In genomic region chr2:43455735-43456642, GRCh38 we compare ENCODE assay signal across 10 cellular contexts.
DNase-seq lines count a peak whose midpoint lies in the region; ATAC-seq and TF ChIP-seq lines count a peak whose summit lies in the region.
"Had no signal": no experiment of that assay in that cellular context is flagged by ENCODE, and none has a peak within 500 bp of the region (broad histone marks: within the 10 kb centered on the region; RNA-seq: fewer than 3 reads in every experiment).

No MANE protein-coding gene starts in this region.

- WGBS in IMR-90 (ENCODE audit: extremely low coverage in 2 of 2, insufficient read length in 1 of 2), 2 experiments: 6% methylated on average over 2 of the region's 6 CpGs; no CpG with 5 or more reads in 1 of the 2 experiments

- TF ChIP-seq CTCF in IMR-90 (conservative IDR thresholded peaks at IDR 0.05; ENCODE audit: low read depth, low read length) (no peak), cardiac fibroblast (IDR thresholded peaks at IDR 0.05; ENCODE audit: low read depth, low read length) (no peak)

- H3K4me3 ChIP-seq in IMR-90 (ENCODE audit: insufficient read depth, low read depth, low read length) (no peak overlapping the region), cardiac fibroblast (replicated peaks in 1 of 2; ENCODE audit: low read depth in 2 of 2, low read length in 2 of 2) (peak overlapping the region in 1 of 2 donors; percentile 18)

- H3K27me3 Mint-ChIP-seq in activated T-cell treated with anti-CD3 and anti-CD28 coated beads, Interleukin-2, amount 50 U/mL, for 24 hours: no peaks in the 10 kb centered on the region
- no peaks in the 10 kb centered on the region for H3K27me3 Mint-ChIP-seq in activated naive CD4-positive, alpha-beta T cell treated with anti-CD3 and anti-CD28 coated beads, Interleukin-2, amount 10 ng/mL, durations not matched to agents 7 days and 5 days

- peaks cover 3% of the 10 kb centered on the region; the same call in 1 of the 2 replicates for H3K36me3 ChIP-seq in IMR-90 (ENCODE audit: control insufficient read depth, insufficient read depth, low read length)

- H3K56ac ChIP-seq in IMR-90 (ENCODE audit: extremely low read depth, insufficient read depth, low read length): no peak overlapping the region

- H3K79me1 ChIP-seq in IMR-90 (ENCODE audit: low read depth in 1 of 2, low read length in 2 of 2): peaks cover 0 to 4% of the 10 kb centered on the region in 2 experiments; a peak in 1 of 4 replicates

- H3K27me3 ChIP-seq in IMR-90 (ENCODE audit: control insufficient read depth, insufficient read depth, low read length): no peaks in the 10 kb centered on the region

- no peak overlapping the region for H2AK5ac ChIP-seq in IMR-90 (ENCODE audit: low read depth, low read length)

- POLR2A ChIA-PET in IMR-90 (lab: Charles Lee; ENCODE audit: unreplicated experiment): no interaction called here

- H4K8ac ChIP-seq in IMR-90 (ENCODE audit: low read depth in 2 of 2, low read length in 2 of 2): no peak overlapping the region

- ATAC-seq in IMR-90 (ENCODE audit: low read depth): peak; percentile 48; the same call in 1 of the 2 replicates
- no peak for ATAC-seq in GM18867 (IDR thresholded peaks at IDR 0.05; ENCODE audit: unreplicated experiment)

- H3K9me3 ChIP-seq in IMR-90 (ENCODE audit: control insufficient read depth, insufficient read depth, low read length): no peaks in the 10 kb centered on the region

- peak overlapping the region; percentile 51; the same call in 1 of the 2 replicates for H2BK120ac ChIP-seq in IMR-90 (ENCODE audit: low read depth, low read length)

- peak overlapping the region; percentile 53; the same call in 1 of the 2 replicates for H2BK20ac ChIP-seq in IMR-90 (ENCODE audit: low read depth, low read length)

- H3K27ac Mint-ChIP-seq in activated T-cell treated with anti-CD3 and anti-CD28 coated beads, Interleukin-2, amount 50 U/mL, for 24 hours: no peak overlapping the region
- H3K27ac Mint-ChIP-seq in activated naive CD4-positive, alpha-beta T cell treated with anti-CD3 and anti-CD28 coated beads, Interleukin-2, amount 10 ng/mL, durations not matched to agents 7 days and 5 days: no peak overlapping the region

- peak overlapping the region; percentile 86; the same call in 1 of the 2 replicates for H4K5ac ChIP-seq in IMR-90 (ENCODE audit: low read depth, low read length)

- 0 out of 3 replicates have a peak overlapping the region, but pooled peaks have one; percentile 60 for H2BK15ac ChIP-seq in IMR-90 (ENCODE audit: low read depth, low read length)

- BruUV-seq in IMR-90 (replicated peaks; lab: Mats Ljungman, UMichigan): no TSS peak

- H3K27ac ChIP-seq in IMR-90 (ENCODE audit: insufficient read depth, low read length): no peak overlapping the region

- TF ChIP-seq POLR2A in IMR-90 (IDR thresholded peaks at IDR 0.05; ENCODE audit: low read depth, low read length): no peak

- H3K4me1 Mint-ChIP-seq in activated T-cell treated with anti-CD3 and anti-CD28 coated beads, Interleukin-2, amount 50 U/mL, for 24 hours (ENCODE audit: low read depth): peaks cover 30% of the 10 kb centered on the region
- H3K4me1 Mint-ChIP-seq in activated naive CD4-positive, alpha-beta T cell treated with anti-CD3 and anti-CD28 coated beads, Interleukin-2, amount 10 ng/mL, durations not matched to agents 7 days and 5 days: peaks cover 10% of the 10 kb centered on the region

- in situ Hi-C loops in IMR-90 (cut with MboI; ENCODE audit: low sequenced_read_pairs): no loop called here

- H3K14ac ChIP-seq in IMR-90 (replicated peaks; ENCODE audit: low read depth, low read length): peak overlapping the region; percentile 74

- peak overlapping the region; percentile 85; the same call in 1 of the 2 replicates for H3K18ac ChIP-seq in IMR-90 (ENCODE audit: low read depth, low read length)

- no peaks in the 10 kb centered on the region for H3K9me3 Mint-ChIP-seq in activated T-cell treated with anti-CD3 and anti-CD28 coated beads, Interleukin-2, amount 50 U/mL, for 24 hours
- no peaks in the 10 kb centered on the region for H3K9me3 Mint-ChIP-seq in activated naive CD4-positive, alpha-beta T cell treated with anti-CD3 and anti-CD28 coated beads, Interleukin-2, amount 10 ng/mL, durations not matched to agents 7 days and 5 days

- no peak overlapping the region for H2AFZ ChIP-seq in IMR-90 (replicated peaks; ENCODE audit: low read length, poor library complexity)

- peaks cover 19% of the 10 kb centered on the region for H3K4me1 ChIP-seq in IMR-90 (ENCODE audit: control insufficient read depth, insufficient read depth, low read length)

- TF ChIP-seq RAD21 in IMR-90 (IDR thresholded peaks at IDR 0.05; ENCODE audit: low read length): no peak

- CTCF ChIA-PET in IMR-90 (lab: Yijun Ruan, JAX): interaction anchor here (1.7 kb wide), 1 partner anchor 189 kb away, joined by 3 read pairs; no protein-coding TSS in a partner anchor
- CTCF ChIA-PET in activated naive CD4-positive, alpha-beta T cell treated with anti-CD3 and anti-CD28 coated beads, Interleukin-2, amount 10 ng/mL, durations not matched to agents 7 days and 5 days (lab: Charles Lee): interaction anchor here (1.4 to 1.6 kb wide), 2 partner anchors 29 to 227 kb away, joined by 3 to 4 read pairs; no protein-coding TSS in a partner anchor

- H3K9ac ChIP-seq in IMR-90 (ENCODE audit: low read depth, low read length): no peak overlapping the region

- peak overlapping the region; percentile 15; the same call in 1 of the 2 replicates for H3K4ac ChIP-seq in IMR-90 (ENCODE audit: low read depth, low read length)

- H3K23ac ChIP-seq in IMR-90 (ENCODE audit: low read depth, low read length): peak overlapping the region; percentile 6; the same call in 1 of the 2 replicates

- no peaks in the 10 kb centered on the region for H4K20me1 ChIP-seq in IMR-90 (ENCODE audit: insufficient read depth, low read length)

- dilution Hi-C loops in IMR-90 (cut with HindIII; ENCODE audit: low sequenced_read_pairs, unreplicated experiment): no loop called here

- DNase-seq in ELR (ENCODE audit: low read depth) (peak; percentile 89), IMR-90 (peak; percentile 75), cardiac fibroblast (ENCODE audit: low read depth in 2 of 2) (peak; percentile 72 to 96), myocyte (ENCODE audit: low read depth) (peak; percentile 53)
- no peak for DNase-seq in activated CD4-positive, alpha-beta T cell treated with anti-CD3 and anti-CD28 coated beads for 1 hour
- DNase-seq in activated T-cell treated with anti-CD3 and anti-CD28 coated beads, Interleukin-2, amount 50 U/mL, for 24 hours: no peak
- no peak for DNase-seq in activated naive CD4-positive, alpha-beta T cell treated with anti-CD3 and anti-CD28 coated beads, Interleukin-2, amount 10 ng/mL, durations not matched to agents 7 days and 5 days
- DNase-seq: activated CD4-positive, CD25-positive, alpha-beta regulatory T cell treated with anti-CD3 and anti-CD28 coated beads, Interleukin-2, amount 50 U/mL, for 72 hours; NCI-H187 had no signal

- H4K91ac ChIP-seq in IMR-90 (ENCODE audit: insufficient read depth, low read depth, low read length): no peak overlapping the region

- no peak overlapping the region for H3K4me3 Mint-ChIP-seq in activated T-cell treated with anti-CD3 and anti-CD28 coated beads, Interleukin-2, amount 50 U/mL, for 24 hours
- H3K4me3 Mint-ChIP-seq in activated naive CD4-positive, alpha-beta T cell treated with anti-CD3 and anti-CD28 coated beads, Interleukin-2, amount 10 ng/mL, durations not matched to agents 7 days and 5 days: no peak overlapping the region

- H3K9me1 ChIP-seq in IMR-90 (ENCODE audit: insufficient read depth, low read length): peaks cover 6% of the 10 kb centered on the region

- no peak overlapping the region for H2AK9ac ChIP-seq in IMR-90 (replicated peaks; ENCODE audit: low read depth, low read length, poor library complexity)

- no peak overlapping the region for H3K4me2 ChIP-seq in IMR-90 (ENCODE audit: low read depth, low read length)

- H2BK5ac ChIP-seq in IMR-90 (ENCODE audit: low read depth, low read length, poor library complexity, severe bottlenecking): no peak overlapping the region

- intact Hi-C loops in IMR-90 (cut with micrococcal nuclease): no loop called here

- peaks cover 63% of the 10 kb centered on the region for H3K36me3 Mint-ChIP-seq in activated T-cell treated with anti-CD3 and anti-CD28 coated beads, Interleukin-2, amount 50 U/mL, for 24 hours (ENCODE audit: low read depth)
- H3K36me3 Mint-ChIP-seq in activated naive CD4-positive, alpha-beta T cell treated with anti-CD3 and anti-CD28 coated beads, Interleukin-2, amount 10 ng/mL, durations not matched to agents 7 days and 5 days: peaks cover 16% of the 10 kb centered on the region

TF ChIP-seq in IMR-90, 13 proteins besides CTCF, POLR2A, EP300 and RAD21:
- TF ChIP-seq ELK1 (IDR thresholded peaks at IDR 0.05; ENCODE audit: borderline replicate concordance, low read depth, low read length) (no peak), RFX5 (IDR thresholded peaks at IDR 0.05; ENCODE audit: low read depth, low read length) (no peak), USF2 (IDR thresholded peaks at IDR 0.05; ENCODE audit: low read depth, low read length) (no peak), RCOR1 (IDR thresholded peaks at IDR 0.05; ENCODE audit: insufficient replicate concordance, low read length) (no peak), CEBPB (IDR thresholded peaks at IDR 0.05; ENCODE audit: low read depth, low read length) (no peak), MAZ (IDR thresholded peaks at IDR 0.05; ENCODE audit: borderline replicate concordance, low read depth, low read length) (no peak)
TF ChIP-seq in IMR-90: peak in this region for 0.

Comparison
In these comparisons a context has a peak if more than half of its experiments do, and no peak if none do; other contexts are left out.
1. DNase-seq: peak in ELR (single experiment), IMR-90 (single experiment), cardiac fibroblast (2 of 2) and myocyte (single experiment); none in activated CD4-positive, alpha-beta T cell treated with anti-CD3 and anti-CD28 coated beads for 1 hour (single experiment), activated T-cell treated with anti-CD3 and anti-CD28 coated beads, Interleukin-2, amount 50 U/mL, for 24 hours (single experiment) and activated naive CD4-positive, alpha-beta T cell treated with anti-CD3 and anti-CD28 coated beads, Interleukin-2, amount 10 ng/mL, durations not matched to agents 7 days and 5 days (single experiment).